In genomic region chr6:43824741-43825064, GRCh38 we compare ENCODE assay signal across 23 cellular contexts. TPM values are rescaled to one million over a fixed set of nuclear protein-coding genes. Genes with fewer than 3 reads are reported as not detected.
A peak's percentile ranks its signal among the peaks of the same experiment; 100 is the strongest.
DNase-seq lines count a peak whose midpoint lies in the region; TF ChIP-seq lines count a peak whose summit lies in the region.
"Had no signal": no experiment of that assay in that cellular context is flagged by ENCODE, and none has a peak within 500 bp of the region (broad histone marks: within the 10 kb centered on the region; RNA-seq: fewer than 3 reads in every experiment).

No MANE protein-coding gene starts in this region.

- H3K9me3 ChIP-seq in OCI-LY3 (ENCODE audit: insufficient read depth, low read length) (no peaks in the 10 kb centered on the region), endocrine pancreas (ENCODE audit: control insufficient read depth, low read length) (no peaks in the 10 kb centered on the region), mucosa of stomach (ENCODE audit: control insufficient read depth, low read length) (no peaks in the 10 kb centered on the region), thyroid gland (no peaks in the 10 kb centered on the region), MG63 (no peaks in the 10 kb centered on the region)
- H3K9me3 ChIP-seq: BLaER1, breast epithelium, right atrium auricular region, SJCRH30 had no signal

- TF ChIP-seq POLR2A in thyroid gland (IDR thresholded peaks at IDR 0.05) = no peak

- H3K27me3 ChIP-seq in OCI-LY3 (ENCODE audit: low read depth, low read length) (peaks cover 33% of the 10 kb centered on the region), endocrine pancreas (ENCODE audit: control insufficient read depth, insufficient read depth, low read length) (no peaks in the 10 kb centered on the region), mucosa of stomach (ENCODE audit: control insufficient read depth, insufficient read depth, low read length) (no peaks in the 10 kb centered on the region), thyroid gland (no peaks in the 10 kb centered on the region), MG63 (no peaks in the 10 kb centered on the region)
- H3K27me3 ChIP-seq: BLaER1, breast epithelium, right atrium auricular region had no signal

- no peaks in the 10 kb centered on the region for H3K79me2 ChIP-seq in OCI-LY3 (ENCODE audit: low read length)

- DNase-seq in thyroid gland (no peak), MG63 (no peak), NCI-H345 treated with DMSO at 0.1 percent for 48 hours (lab: John Stamatoyannopoulos, UW; ENCODE audit: unreplicated experiment) (no peak), C1 segment of cervical spinal cord (lab: John Stamatoyannopoulos, UW) (no peak), ureter (ENCODE audit: low spot score) (no peak)
- DNase-seq: activated CD4-positive, alpha-beta T cell treated with anti-CD3 and anti-CD28 coated beads for 4 hours; activated naive CD4-positive, alpha-beta T cell treated with anti-CD3 and anti-CD28 coated beads, Interleukin-2, amount 50 U/mL, for 16 hours; amygdala; effector CD8-positive, alpha-beta T cell; midbrain; MM.1S; NCI-H1930; NCI-H2171 treated with DMSO at 0.1 percent for 48 hours; NCI-H510A treated with DMSO at 0.1 percent for 48 hours; SJCRH30; stimulated activated CD4-positive, alpha-beta T cell treated with anti-CD3 and anti-CD28 coated beads, Interleukin-2, amount 100 ng/mL, for 24 hours; WERI-Rb-1 had no signal

- TF ChIP-seq CTCF in OCI-LY3 (IDR thresholded peaks at IDR 0.05; ENCODE audit: low read depth, low read length) (no peak), thyroid gland (IDR thresholded peaks at IDR 0.05) (no peak)

- intact Hi-C loops in thyroid gland (cut with DNase I) = no loop called here

- H3K4me3 ChIP-seq in OCI-LY3 (ENCODE audit: low read length) (peak overlapping the region; percentile 50), endocrine pancreas (ENCODE audit: control insufficient read depth, insufficient read depth, low read length) (peak overlapping the region; percentile 29), mucosa of stomach (ENCODE audit: low read length) (no peak overlapping the region), thyroid gland (replicated peaks in 1 of 3) (no peak overlapping the region), MG63 (no peak overlapping the region)
- H3K4me3 ChIP-seq: BLaER1, breast epithelium, right atrium auricular region, SJCRH30 had no signal

- H3K27ac ChIP-seq in OCI-LY3 (ENCODE audit: low read length) (no peak overlapping the region), thyroid gland (peak overlapping the region; percentile 20 to 71 (median 33))
- H3K27ac ChIP-seq: BLaER1, breast epithelium, right atrium auricular region, SJCRH30, WERI-Rb-1 had no signal

- H4K20me1 ChIP-seq in OCI-LY3 (ENCODE audit: insufficient read depth, low read length) = no peaks in the 10 kb centered on the region
- H4K20me1 ChIP-seq: BLaER1 had no signal

- H2AFZ ChIP-seq in OCI-LY3 (ENCODE audit: low read depth, low read length) = peak overlapping the region; percentile 96

- peak overlapping the region; percentile 65 for H3K4me2 ChIP-seq in OCI-LY3 (ENCODE audit: low read length)
- H3K4me2 ChIP-seq: BLaER1 had no signal

- no peaks in the 10 kb centered on the region for H3K36me3 ChIP-seq in OCI-LY3 (replicated peaks; ENCODE audit: low read depth, low read length)
- H3K36me3 ChIP-seq in endocrine pancreas (ENCODE audit: control insufficient read depth, insufficient read depth, low read length) = no peaks in the 10 kb centered on the region
- no peaks in the 10 kb centered on the region for H3K36me3 ChIP-seq in mucosa of stomach (ENCODE audit: control insufficient read depth, insufficient read depth, low read length)
- H3K36me3 ChIP-seq in thyroid gland = no peaks in the 10 kb centered on the region
- no peaks in the 10 kb centered on the region for H3K36me3 ChIP-seq in MG63
- H3K36me3 ChIP-seq: BLaER1, breast epithelium, right atrium auricular region, SJCRH30, WERI-Rb-1 had no signal

- peak overlapping the region; percentile 20; the same call in 1 of the 2 replicates for H3K9ac ChIP-seq in OCI-LY3 (ENCODE audit: low read length)
- H3K9ac ChIP-seq in endocrine pancreas (ENCODE audit: control insufficient read depth, insufficient read depth, low read length) = no peak overlapping the region
- peak overlapping the region; percentile 44 for H3K9ac ChIP-seq in mucosa of stomach (ENCODE audit: low read length)
- H3K9ac ChIP-seq: BLaER1 had no signal

- 27 to 32% methylated on average over 2 of the region's 2 CpGs for WGBS in thyroid gland, 2 donors

- H3K4me1 ChIP-seq in OCI-LY3 (ENCODE audit: low read length) (peaks cover 8% of the 10 kb centered on the region), endocrine pancreas (ENCODE audit: control insufficient read depth, insufficient read depth, low read length) (peaks cover 10% of the 10 kb centered on the region), mucosa of stomach (ENCODE audit: control insufficient read depth, insufficient read depth, low read length) (peaks cover 47% of the 10 kb centered on the region), thyroid gland (peaks cover 8 to 24% of the 10 kb centered on the region in 2 donors)
- H3K4me1 ChIP-seq: breast epithelium, right atrium auricular region, SJCRH30 had no signal

RNA-seq across cellular contexts. Expression of gene VEGFA, which starts 54.7 kb away (rescaled TPM):
- total RNA-seq in thyroid gland = 1,000 to 10,000 TPM in 1 of 4 donors, 100 to 1,000 TPM in 3; 510 to 1,437 (median 630) TPM
- 55.5 and 57.6 TPM in 2 replicates for total RNA-seq in MG63 (2014; rRNA removed; shearing (Covaris generic); ENCODE audit: low replicate concordance)
- 261 TPM for total RNA-seq in ureter

Comparison
In these comparisons a context has a peak if more than half of its experiments do, and no peak if none do; other contexts are left out.
1. H3K4me3 ChIP-seq: peak in OCI-LY3 (single experiment) and endocrine pancreas (single experiment); none in mucosa of stomach (single experiment), thyroid gland (0 of 3) and MG63 (single experiment).